Comparison of ENCODE assay signal across 13 cellular contexts in genomic region chr22:26170112-26170492, GRCh38.
A peak's percentile ranks its signal among the peaks of the same experiment; 100 is the strongest.
DNase-seq lines count a peak whose midpoint lies in the region; ATAC-seq lines count a peak whose summit lies in the region.
"Had no signal": no experiment of that assay in that cellular context is flagged by ENCODE, and none has a peak within 500 bp of the region (broad histone marks: within the 10 kb centered on the region; RNA-seq: fewer than 3 reads in every experiment).

No MANE protein-coding gene starts in this region.

- no peak for ATAC-seq in stimulated activated naive B cell treated with anti-CD40 and anti-IgM and Interleukin-4, amounts not matched to agents 10 μg/mL and 1 μg/mL and 100 μg/mL, for 72 hours (replicated peaks)
- ATAC-seq in GM21367 (IDR thresholded peaks at IDR 0.05; ENCODE audit: unreplicated experiment) (no peak), HG02610 (IDR thresholded peaks at IDR 0.05; ENCODE audit: unreplicated experiment) (no peak)

- peaks cover 0 to 1% of the 10 kb centered on the region in 2 donors for H3K9me3 Mint-ChIP-seq in stimulated activated naive B cell treated with anti-CD40 and anti-IgM and Interleukin-4, amounts not matched to agents 10 μg/mL and 1 μg/mL and 100 μg/mL, for 72 hours

- DNase-seq in NCI-H2171 treated with DMSO at 0.1 percent for 48 hours (lab: John Stamatoyannopoulos, UW) = peak; percentile 23
- DNase-seq in NCI-H2171 (lab: John Stamatoyannopoulos, UW) = no peak
- peak; percentile 69 for DNase-seq in NCI-H69 (lab: John Stamatoyannopoulos, UW)
- no peak for DNase-seq in stimulated activated naive B cell treated with anti-CD40 and anti-IgM and Interleukin-4, amounts not matched to agents 10 μg/mL and 1 μg/mL and 100 μg/mL, for 72 hours
- no peak for DNase-seq in activated naive CD4-positive, alpha-beta T cell treated with anti-CD3 and anti-CD28 coated beads, Interleukin-2, amount 50 U/mL, for 16 hours
- DNase-seq: activated gamma-delta T cell treated with Interleukin-2 at 50 U/mL for 16 hours; effector CD8-positive, alpha-beta T cell; GF-D8; MM.1S had no signal

- peaks cover 70 to 87% of the 10 kb centered on the region in 2 donors for H3K27me3 Mint-ChIP-seq in stimulated activated naive B cell treated with anti-CD40 and anti-IgM and Interleukin-4, amounts not matched to agents 10 μg/mL and 1 μg/mL and 100 μg/mL, for 72 hours

- peak overlapping the region; percentile 29 to 54 for H3K4me3 Mint-ChIP-seq in stimulated activated naive B cell treated with anti-CD40 and anti-IgM and Interleukin-4, amounts not matched to agents 10 μg/mL and 1 μg/mL and 100 μg/mL, for 72 hours

- no peaks in the 10 kb centered on the region for H3K36me3 Mint-ChIP-seq in stimulated activated naive B cell treated with anti-CD40 and anti-IgM and Interleukin-4, amounts not matched to agents 10 μg/mL and 1 μg/mL and 100 μg/mL, for 72 hours

- peak overlapping the region; percentile 71 for H3K4me3 ChIP-seq in iPS-18c (ENCODE audit: insufficient read depth, low read depth, low read length)

- no peaks in the 10 kb centered on the region for H3K9me3 ChIP-seq in iPS-18c (ENCODE audit: control insufficient read depth, insufficient read depth, low read length)
- H3K9me3 ChIP-seq: prostate gland had no signal

- no peak overlapping the region for H3K27ac Mint-ChIP-seq in stimulated activated naive B cell treated with anti-CD40 and anti-IgM and Interleukin-4, amounts not matched to agents 10 μg/mL and 1 μg/mL and 100 μg/mL, for 72 hours

- H3K4me1 Mint-ChIP-seq in stimulated activated naive B cell treated with anti-CD40 and anti-IgM and Interleukin-4, amounts not matched to agents 10 μg/mL and 1 μg/mL and 100 μg/mL, for 72 hours = peaks cover 6 to 23% of the 10 kb centered on the region in 2 donors

Comparison
In these comparisons a context has a peak if more than half of its experiments do, and no peak if none do; other contexts are left out.
1. DNase-seq: peak in NCI-H2171 treated with DMSO at 0.1 percent for 48 hours (single experiment) and NCI-H69 (single experiment); none in NCI-H2171 (single experiment), stimulated activated naive B cell treated with anti-CD40 and anti-IgM and Interleukin-4, amounts not matched to agents 10 μg/mL and 1 μg/mL and 100 μg/mL, for 72 hours (single experiment) and activated naive CD4-positive, alpha-beta T cell treated with anti-CD3 and anti-CD28 coated beads, Interleukin-2, amount 50 U/mL, for 16 hours (single experiment).